In the genomic region with DNA sequence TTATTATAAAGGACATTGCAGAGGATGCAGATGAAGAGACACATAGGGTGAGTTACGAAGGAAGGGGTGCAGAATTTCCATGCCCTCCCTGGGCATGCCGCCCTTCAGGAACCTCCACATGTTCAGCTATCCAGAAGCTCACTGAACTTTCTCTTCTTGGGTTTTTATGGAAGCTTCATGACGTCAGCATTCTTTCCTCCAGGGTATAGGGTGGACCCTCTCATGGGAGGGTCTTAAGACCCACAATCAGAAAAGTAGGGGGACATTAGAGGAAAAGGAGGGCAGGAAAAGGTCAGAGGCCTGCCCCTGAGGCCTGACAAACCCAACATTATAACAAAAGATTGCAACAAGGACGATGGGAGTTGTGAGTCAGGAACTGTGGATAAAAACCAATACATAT, we compare ENCODE assay signal across 36 cellular contexts. TPM values are rescaled to one million over a fixed set of nuclear protein-coding genes. Genes with fewer than 3 reads are reported as not detected.
"Had no signal": no experiment of that assay in that cellular context is flagged by ENCODE, and none has a peak within 500 bp of the region (broad histone marks: within the 10 kb centered on the region; RNA-seq: fewer than 3 reads in every experiment).

No MANE protein-coding gene starts in this region.

- DNase-seq: Karpas-422, Kasumi-1, KG1, MG63, MM.1S, MV-4-11, NCI-H1048, NCI-H1092, NCI-H1092 treated with DMSO at 0.1 percent for 48 hours, NCI-H1105, NCI-H1105 treated with DMSO at 0.1 percent for 48 hours, NCI-H1417, NCI-H1417 treated with DMSO at 0.1 percent for 48 hours, NCI-H1436, NCI-H1436 treated with DMSO at 0.1 percent for 48 hours, NCI-H146, NCI-H1694, NCI-H1694 treated with DMSO at 0.1 percent for 48 hours, NCI-H187, NCI-H187 treated with DMSO at 0.1 percent for 48 hours, NCI-H1930, NCI-H2029, NCI-H2029 treated with DMSO at 0.1 percent for 48 hours, NCI-H2081, NCI-H2081 treated with DMSO at 0.1 percent for 48 hours, NCI-H2107, NCI-H2171, NCI-H2171 treated with DMSO at 0.1 percent for 48 hours, NCI-H2227 treated with DMSO at 0.1 percent for 48 hours, NCI-H226, NCI-H345, NCI-H446, NCI-H446 treated with DMSO at 0.1 percent for 48 hours, NCI-H510A had no signal

- H3K4me3 ChIP-seq: MG63 had no signal

- H3K36me3 ChIP-seq: MG63 had no signal

- H3K9ac ChIP-seq: KMS-11 had no signal

- H3K27me3 ChIP-seq: MG63 had no signal

- H3K4me2 ChIP-seq: KMS-11 had no signal

- H3K27ac ChIP-seq: KMS-11 had no signal

RNA-seq across cellular contexts. Expression of a gene that starts 42.1 kb away (rescaled TPM):
- total RNA-seq: NCI-H460 had no signal
